In the genomic region with DNA sequence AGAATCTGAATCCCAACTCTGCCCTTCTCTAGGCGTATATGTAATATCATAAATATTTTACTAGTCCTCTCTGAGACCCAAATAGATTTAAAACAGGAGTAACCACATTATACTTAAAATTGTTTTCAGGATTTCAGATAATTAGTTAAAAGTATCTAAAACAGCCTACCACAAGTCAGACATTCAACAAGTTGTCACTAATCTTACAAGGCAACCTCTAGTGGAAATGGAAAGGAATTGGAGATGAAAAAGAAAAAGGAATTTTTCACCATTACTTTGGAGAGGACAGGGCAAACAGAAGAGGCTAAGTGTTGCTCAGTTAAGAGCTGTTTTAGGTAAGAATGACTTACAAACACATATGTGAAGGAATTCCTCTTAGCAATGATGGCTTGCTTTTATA, we compare ENCODE assay signal across 1 cellular context.
TF ChIP-seq lines count a peak whose summit lies in the region.

No MANE protein-coding gene starts in this region.

TF ChIP-seq in HepG2, 621 proteins besides CTCF, POLR2A, EP300 and RAD21:
- TF ChIP-seq TSC22D2 (CRISPR knock-in tag; IDR thresholded peaks at IDR 0.05; ENCODE audit: borderline replicate concordance) (no peak), SP4 (CRISPR knock-in tag; IDR thresholded peaks at IDR 0.05) (no peak), KLF15 (CRISPR knock-in tag; IDR thresholded peaks at IDR 0.05; ENCODE audit: borderline replicate concordance) (no peak), PAF1 (CRISPR knock-in tag; IDR thresholded peaks at IDR 0.05) (no peak), HES4 (CRISPR knock-in tag; IDR thresholded peaks at IDR 0.05; ENCODE audit: borderline replicate concordance) (no peak), ATF7-NPFF (CRISPR knock-in tag; IDR thresholded peaks at IDR 0.05; ENCODE audit: low read depth) (no peak)
- TF ChIP-seq, protein P1, sequence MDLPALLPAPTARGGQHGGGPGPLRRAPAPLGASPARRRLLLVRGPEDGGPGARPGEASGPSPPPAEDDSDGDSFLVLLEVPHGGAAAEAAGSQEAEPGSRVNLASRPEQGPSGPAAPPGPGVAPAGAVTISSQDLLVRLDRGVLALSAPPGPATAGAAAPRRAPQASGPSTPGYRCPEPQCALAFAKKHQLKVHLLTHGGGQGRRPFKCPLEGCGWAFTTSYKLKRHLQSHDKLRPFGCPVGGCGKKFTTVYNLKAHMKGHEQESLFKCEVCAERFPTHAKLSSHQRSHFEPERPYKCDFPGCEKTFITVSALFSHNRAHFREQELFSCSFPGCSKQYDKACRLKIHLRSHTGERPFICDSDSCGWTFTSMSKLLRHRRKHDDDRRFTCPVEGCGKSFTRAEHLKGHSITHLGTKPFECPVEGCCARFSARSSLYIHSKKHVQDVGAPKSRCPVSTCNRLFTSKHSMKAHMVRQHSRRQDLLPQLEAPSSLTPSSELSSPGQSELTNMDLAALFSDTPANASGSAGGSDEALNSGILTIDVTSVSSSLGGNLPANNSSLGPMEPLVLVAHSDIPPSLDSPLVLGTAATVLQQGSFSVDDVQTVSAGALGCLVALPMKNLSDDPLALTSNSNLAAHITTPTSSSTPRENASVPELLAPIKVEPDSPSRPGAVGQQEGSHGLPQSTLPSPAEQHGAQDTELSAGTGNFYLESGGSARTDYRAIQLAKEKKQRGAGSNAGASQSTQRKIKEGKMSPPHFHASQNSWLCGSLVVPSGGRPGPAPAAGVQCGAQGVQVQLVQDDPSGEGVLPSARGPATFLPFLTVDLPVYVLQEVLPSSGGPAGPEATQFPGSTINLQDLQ (CRISPR knock-in tag; IDR thresholded peaks at IDR 0.05) = no peak
